In the genomic region with DNA sequence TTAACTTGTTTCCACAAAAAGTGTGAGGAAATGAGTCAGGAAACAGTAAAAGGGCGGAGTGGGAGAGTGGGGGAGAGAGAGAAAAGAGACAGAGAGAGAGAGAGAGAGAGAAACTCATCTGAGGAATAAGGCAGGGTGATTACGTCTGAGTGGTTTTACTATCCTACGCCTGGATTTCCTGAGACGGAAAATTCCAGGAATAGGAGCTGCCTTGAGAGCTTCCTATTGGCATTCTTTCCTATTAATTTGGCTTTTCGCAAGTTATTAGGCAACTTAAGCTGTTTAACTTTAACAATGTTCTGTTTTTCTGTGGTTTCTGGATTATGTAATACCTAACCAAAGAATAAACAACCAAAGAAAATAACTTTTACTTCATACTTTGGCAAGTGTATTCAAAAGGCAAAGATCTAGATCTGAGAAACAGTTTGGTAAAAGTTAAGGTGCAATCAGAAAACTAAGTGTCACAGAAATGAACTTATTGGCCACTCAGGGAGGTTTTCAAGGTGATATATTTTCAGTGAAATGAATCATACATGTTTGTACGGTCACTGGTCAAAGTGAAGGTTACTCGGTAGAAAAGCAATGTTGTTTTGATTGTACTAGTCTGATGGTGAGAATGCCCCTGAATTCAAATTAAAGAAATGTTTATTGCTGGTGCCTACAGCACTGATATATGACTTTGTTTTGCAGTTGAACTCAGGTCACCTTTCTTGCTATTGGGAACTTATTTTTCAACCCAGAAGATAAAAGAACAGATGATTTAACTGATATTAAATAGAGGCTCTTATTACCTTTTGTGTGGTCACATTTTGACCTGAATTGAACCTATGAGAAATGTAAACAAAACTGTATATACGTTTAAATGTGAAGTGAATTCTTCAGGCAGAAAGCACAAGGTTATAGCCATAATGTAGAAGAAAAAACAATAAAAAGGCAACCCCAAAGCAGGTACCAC, we compare ENCODE assay signal across 9 cellular contexts. TPM values are rescaled to one million over a fixed set of nuclear protein-coding genes. Genes with fewer than 3 reads are reported as not detected.
DNase-seq lines count a peak whose midpoint lies in the region; ATAC-seq and TF ChIP-seq lines count a peak whose summit lies in the region.
"Had no signal": no experiment of that assay in that cellular context is flagged by ENCODE, and none has a peak within 500 bp of the region (broad histone marks: within the 10 kb centered on the region; RNA-seq: fewer than 3 reads in every experiment).

No MANE protein-coding gene starts in this region.

- H3K4me1 Mint-ChIP-seq in activated T-helper 2 cell treated with anti-CD3 and anti-CD28 coated beads, Interferon-gamma antibody, Interleukin-2, Interleukin-4, amounts not matched to agents 10 μg/mL and 5 μg/mL and 100 μg/mL, durations not matched to agents 14 hours and 24 hours and 36 hours (ENCODE audit: low read depth) = peaks cover 47% of the 10 kb centered on the region

- peak overlapping the region; percentile 40 for H3K4me3 Mint-ChIP-seq in activated T-helper 2 cell treated with anti-CD3 and anti-CD28 coated beads, Interferon-gamma antibody, Interleukin-2, Interleukin-4, amounts not matched to agents 10 μg/mL and 5 μg/mL and 100 μg/mL, durations not matched to agents 14 hours and 24 hours and 36 hours (ENCODE audit: low read depth)

- H3K36me3 Mint-ChIP-seq in activated T-helper 2 cell treated with anti-CD3 and anti-CD28 coated beads, Interferon-gamma antibody, Interleukin-2, Interleukin-4, amounts not matched to agents 10 μg/mL and 5 μg/mL and 100 μg/mL, durations not matched to agents 14 hours and 24 hours and 36 hours (ENCODE audit: low read depth) = no peaks in the 10 kb centered on the region

- DNase-seq in AG09309 (ENCODE audit: low read depth) = peak; percentile 94
- DNase-seq in KG1 (lab: John Stamatoyannopoulos, UW) = peak; percentile 42
- peak; percentile 32 for DNase-seq in activated T-helper 2 cell treated with anti-CD3 and anti-CD28 coated beads, Interferon-gamma antibody, Interleukin-2, Interleukin-4, amounts not matched to agents 10 μg/mL and 5 μg/mL and 100 μg/mL, durations not matched to agents 14 hours and 24 hours and 36 hours (ENCODE audit: low spot score)
- no peak for DNase-seq in left ventricle myocardium superior
- peak; percentile 48 for DNase-seq in stimulated activated CD4-positive, alpha-beta T cell treated with anti-CD3 and anti-CD28 coated beads, Interleukin-1b, Interleukin-23, amount 100 ng/mL, for 48 hours
- no peak for DNase-seq in NCI-H446 treated with DMSO at 0.1 percent for 48 hours (lab: John Stamatoyannopoulos, UW)
- DNase-seq in NCI-H524 (lab: John Stamatoyannopoulos, UW) = no peak

- H3K27ac Mint-ChIP-seq in activated T-helper 2 cell treated with anti-CD3 and anti-CD28 coated beads, Interferon-gamma antibody, Interleukin-2, Interleukin-4, amounts not matched to agents 10 μg/mL and 5 μg/mL and 100 μg/mL, durations not matched to agents 14 hours and 24 hours and 36 hours = peak overlapping the region; percentile 89

- peaks cover 14% of the 10 kb centered on the region for H3K9me3 Mint-ChIP-seq in activated T-helper 2 cell treated with anti-CD3 and anti-CD28 coated beads, Interferon-gamma antibody, Interleukin-2, Interleukin-4, amounts not matched to agents 10 μg/mL and 5 μg/mL and 100 μg/mL, durations not matched to agents 14 hours and 24 hours and 36 hours

- no peak for TF ChIP-seq CTCF in AG09309 (IDR thresholded peaks at IDR 0.05; ENCODE audit: control insufficient read depth, insufficient read depth, low read depth, low read length, missing control alignments)

- no peak overlapping the region; the same call in 1 of the 2 replicates for H3K4me3 ChIP-seq in AG09309 (ENCODE audit: control insufficient read depth, low read depth, low read length)
- H3K4me3 ChIP-seq: HAP-1 had no signal

- intact Hi-C loops in activated T-helper 2 cell treated with anti-CD3 and anti-CD28 coated beads, Interferon-gamma antibody, Interleukin-2, Interleukin-4, amounts not matched to agents 10 μg/mL and 5 μg/mL and 100 μg/mL, durations not matched to agents 14 hours and 24 hours and 36 hours (cut with micrococcal nuclease) = loop anchor here (1.0 to 2.0 kb wide), 7 partner anchors 13 to 51 kb away; a partner anchor contains a TSS
- intact Hi-C loops in left ventricle myocardium superior (cut with micrococcal nuclease) = no loop called here

- no peaks in the 10 kb centered on the region for H3K27me3 Mint-ChIP-seq in activated T-helper 2 cell treated with anti-CD3 and anti-CD28 coated beads, Interferon-gamma antibody, Interleukin-2, Interleukin-4, amounts not matched to agents 10 μg/mL and 5 μg/mL and 100 μg/mL, durations not matched to agents 14 hours and 24 hours and 36 hours (ENCODE audit: low read depth)

- peak; percentile 42 for ATAC-seq in GM19397 (IDR thresholded peaks at IDR 0.05; ENCODE audit: unreplicated experiment)
- ATAC-seq in left ventricle myocardium superior = peak; percentile 96

RNA-seq across cellular contexts. Expression of a gene that starts 39.9 kb away (rescaled TPM):
- 52.3 and 54.8 TPM in 2 replicates for total RNA-seq in activated T-helper 2 cell treated with anti-CD3 and anti-CD28 coated beads, Interferon-gamma antibody, Interleukin-2, Interleukin-4, amounts not matched to agents 10 μg/mL and 5 μg/mL and 100 μg/mL, durations not matched to agents 14 hours and 24 hours and 36 hours
- 18.8 TPM for total RNA-seq in left ventricle myocardium superior

Comparison
In these comparisons a context has a peak if more than half of its experiments do, and no peak if none do; other contexts are left out.
1. DNase-seq: peak in AG09309 (single experiment), KG1 (single experiment), activated T-helper 2 cell treated with anti-CD3 and anti-CD28 coated beads, Interferon-gamma antibody, Interleukin-2, Interleukin-4, amounts not matched to agents 10 μg/mL and 5 μg/mL and 100 μg/mL, durations not matched to agents 14 hours and 24 hours and 36 hours (single experiment) and stimulated activated CD4-positive, alpha-beta T cell treated with anti-CD3 and anti-CD28 coated beads, Interleukin-1b, Interleukin-23, amount 100 ng/mL, for 48 hours (single experiment); none in left ventricle myocardium superior (single experiment), NCI-H446 treated with DMSO at 0.1 percent for 48 hours (single experiment) and NCI-H524 (0 of 2).